Comparison of ENCODE assay signal across 21 cellular contexts in the genomic region with DNA sequence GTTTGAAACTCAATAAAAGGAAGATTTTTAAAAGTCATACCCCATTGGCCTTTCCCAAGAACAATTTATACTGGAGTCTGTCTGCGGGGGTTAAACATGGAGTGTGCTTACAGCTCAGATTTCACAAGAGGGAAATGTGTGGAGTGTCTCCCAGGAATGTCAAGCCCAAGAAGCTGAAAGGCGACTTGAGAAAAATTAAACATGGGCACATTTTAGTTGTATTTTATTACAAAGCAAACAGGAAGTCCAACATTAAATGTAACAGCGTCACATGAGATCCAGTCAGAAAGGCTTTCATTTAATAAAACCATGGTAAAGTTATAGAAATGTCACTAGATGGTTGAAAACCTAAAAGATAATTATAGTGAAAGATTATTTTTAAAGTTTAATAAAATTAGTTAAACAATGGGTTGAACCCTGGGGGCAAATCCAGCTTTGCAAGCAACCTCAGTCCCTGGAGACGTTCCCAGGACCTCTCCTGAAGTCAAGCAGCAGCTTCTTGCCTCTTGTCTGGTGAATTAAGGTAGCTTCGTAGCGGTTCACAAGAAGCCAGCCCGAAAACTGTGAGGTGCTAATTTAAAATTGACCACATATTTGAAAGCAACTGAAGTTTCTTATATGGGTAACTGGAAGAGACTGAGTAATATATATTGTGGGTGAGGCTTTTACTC.
DNase-seq lines count a peak whose midpoint lies in the region; ATAC-seq and TF ChIP-seq lines count a peak whose summit lies in the region.
"Had no signal": no experiment of that assay in that cellular context is flagged by ENCODE, and none has a peak within 500 bp of the region (broad histone marks: within the 10 kb centered on the region; RNA-seq: fewer than 3 reads in every experiment).

No MANE protein-coding gene starts in this region.

- H3K4me3 ChIP-seq in body of pancreas: no peak overlapping the region
- no peak overlapping the region for H3K4me3 ChIP-seq in left lung
- no peak overlapping the region for H3K4me3 ChIP-seq in smooth muscle cell
- H3K4me3 ChIP-seq: esophagus muscularis mucosa, ovary, vagina had no signal

- H3K4me1 Mint-ChIP-seq in activated T-helper 2 cell treated with anti-CD3 and anti-CD28 coated beads, Interferon-gamma antibody, Interleukin-2, Interleukin-4, amounts not matched to agents 10 μg/mL and 5 μg/mL and 100 μg/mL, durations not matched to agents 14 hours and 24 hours and 36 hours (ENCODE audit: low read depth): no peaks in the 10 kb centered on the region
- H3K4me1 Mint-ChIP-seq: activated CD4-positive, alpha-beta T cell treated with anti-CD3 and anti-CD28 coated beads, Interleukin-2, amount 10 ng/mL, durations not matched to agents 7 days and 5 days; memory B cell had no signal

- no peak for TF ChIP-seq POLR2A in body of pancreas (IDR thresholded peaks at IDR 0.05)

- H3K36me3 Mint-ChIP-seq in activated T-helper 2 cell treated with anti-CD3 and anti-CD28 coated beads, Interferon-gamma antibody, Interleukin-2, Interleukin-4, amounts not matched to agents 10 μg/mL and 5 μg/mL and 100 μg/mL, durations not matched to agents 14 hours and 24 hours and 36 hours (ENCODE audit: low read depth): no peaks in the 10 kb centered on the region
- H3K36me3 Mint-ChIP-seq: memory B cell had no signal

- 37 to 39% methylated on average over 7 of the region's 7 CpGs for WGBS in body of pancreas, 2 donors
- WGBS in smooth muscle cell (ENCODE audit: low lambda C conversion rate): 63% methylated on average over 7 of the region's 7 CpGs

- CTCF ChIA-PET in HEK293T (lab: Yijun Ruan, JAX): no interaction called here

- no peaks in the 10 kb centered on the region for H3F3A ChIP-seq in smooth muscle cell (ENCODE audit: low read depth)

- H3K27ac Mint-ChIP-seq in activated T-helper 2 cell treated with anti-CD3 and anti-CD28 coated beads, Interferon-gamma antibody, Interleukin-2, Interleukin-4, amounts not matched to agents 10 μg/mL and 5 μg/mL and 100 μg/mL, durations not matched to agents 14 hours and 24 hours and 36 hours: no peak overlapping the region
- H3K27ac Mint-ChIP-seq: activated CD4-positive, alpha-beta T cell treated with anti-CD3 and anti-CD28 coated beads, Interleukin-2, amount 10 ng/mL, durations not matched to agents 7 days and 5 days; activated T-cell treated with anti-CD3 and anti-CD28 coated beads, Interleukin-2, amount 50 U/mL, for 24 hours; memory B cell had no signal

- DNase-seq in HEK293T (ENCODE audit: extremely low spot score) (peak; percentile 27), body of pancreas (no peak), left lung (no peak), smooth muscle cell (lab: John Stamatoyannopoulos, UW; ENCODE audit: unreplicated experiment) (no peak), NOMO-1 (lab: John Stamatoyannopoulos, UW; ENCODE audit: unreplicated experiment in 2 of 2) (no peak)
- DNase-seq in activated T-helper 2 cell treated with anti-CD3 and anti-CD28 coated beads, Interferon-gamma antibody, Interleukin-2, Interleukin-4, amounts not matched to agents 10 μg/mL and 5 μg/mL and 100 μg/mL, durations not matched to agents 14 hours and 24 hours and 36 hours (ENCODE audit: low spot score): no peak
- DNase-seq: activated CD4-positive, alpha-beta T cell treated with anti-CD3 and anti-CD28 coated beads, Interleukin-2, amount 10 ng/mL, durations not matched to agents 7 days and 5 days; activated T-cell treated with anti-CD3 and anti-CD28 coated beads, Interleukin-2, amount 50 U/mL, for 24 hours; cortex of kidney; DMS79; GOT3; NCI-H1048; SHP77 treated with DMSO at 0.1 percent for 48 hours; stimulated activated naive CD4-positive, alpha-beta T cell; T-helper 9 cell had no signal

- H3K36me3 ChIP-seq in body of pancreas (replicated peaks in 1 of 2; ENCODE audit: insufficient read depth in 1 of 2, low read depth in 2 of 2) (no peaks in the 10 kb centered on the region), left lung (no peaks in the 10 kb centered on the region), smooth muscle cell (ENCODE audit: low read depth) (no peaks in the 10 kb centered on the region)
- H3K36me3 ChIP-seq: esophagus muscularis mucosa, ovary, vagina had no signal

- no peaks in the 10 kb centered on the region for H3K79me2 ChIP-seq in smooth muscle cell (ENCODE audit: low read depth)

- H3K27me3 Mint-ChIP-seq in activated T-helper 2 cell treated with anti-CD3 and anti-CD28 coated beads, Interferon-gamma antibody, Interleukin-2, Interleukin-4, amounts not matched to agents 10 μg/mL and 5 μg/mL and 100 μg/mL, durations not matched to agents 14 hours and 24 hours and 36 hours (ENCODE audit: low read depth): no peaks in the 10 kb centered on the region
- H3K27me3 Mint-ChIP-seq: activated CD4-positive, alpha-beta T cell treated with anti-CD3 and anti-CD28 coated beads, Interleukin-2, amount 10 ng/mL, durations not matched to agents 7 days and 5 days; activated T-cell treated with anti-CD3 and anti-CD28 coated beads, Interleukin-2, amount 50 U/mL, for 24 hours; memory B cell had no signal

- H3K27me3 ChIP-seq in body of pancreas (no peaks in the 10 kb centered on the region), left lung (no peaks in the 10 kb centered on the region), smooth muscle cell (ENCODE audit: low read depth) (no peaks in the 10 kb centered on the region)
- H3K27me3 ChIP-seq: esophagus muscularis mucosa, ovary, vagina had no signal

- H3K4me2 ChIP-seq in smooth muscle cell: peak overlapping the region; percentile 10

- no peak overlapping the region for H3K4me3 Mint-ChIP-seq in activated T-helper 2 cell treated with anti-CD3 and anti-CD28 coated beads, Interferon-gamma antibody, Interleukin-2, Interleukin-4, amounts not matched to agents 10 μg/mL and 5 μg/mL and 100 μg/mL, durations not matched to agents 14 hours and 24 hours and 36 hours (ENCODE audit: low read depth)
- H3K4me3 Mint-ChIP-seq: activated CD4-positive, alpha-beta T cell treated with anti-CD3 and anti-CD28 coated beads, Interleukin-2, amount 10 ng/mL, durations not matched to agents 7 days and 5 days; activated T-cell treated with anti-CD3 and anti-CD28 coated beads, Interleukin-2, amount 50 U/mL, for 24 hours; memory B cell had no signal

- no peaks in the 10 kb centered on the region for H3K9me3 ChIP-seq in body of pancreas
- H3K9me3 ChIP-seq in left lung: no peaks in the 10 kb centered on the region
- H3K9me3 ChIP-seq in smooth muscle cell (replicated peaks; ENCODE audit: low read depth): no peaks in the 10 kb centered on the region
- H3K9me3 ChIP-seq: esophagus muscularis mucosa, ovary, vagina had no signal

- ATAC-seq in body of pancreas: peak; percentile 12
- peak; percentile 84 for ATAC-seq in left lung
- no peak for ATAC-seq in HG02870 (IDR thresholded peaks at IDR 0.05; ENCODE audit: unreplicated experiment)

- H3K9ac ChIP-seq in smooth muscle cell (ENCODE audit: low read depth): no peak overlapping the region

- intact Hi-C loops in body of pancreas (cut with DNase I) (no loop called here), left lung (cut with DNase I) (no loop called here)
- intact Hi-C loops in activated T-helper 2 cell treated with anti-CD3 and anti-CD28 coated beads, Interferon-gamma antibody, Interleukin-2, Interleukin-4, amounts not matched to agents 10 μg/mL and 5 μg/mL and 100 μg/mL, durations not matched to agents 14 hours and 24 hours and 36 hours (cut with micrococcal nuclease): no loop called here

- H3K27ac ChIP-seq in body of pancreas (no peak overlapping the region), left lung (peak overlapping the region; percentile 63 to 77), smooth muscle cell (ENCODE audit: low read depth) (no peak overlapping the region)
- H3K27ac ChIP-seq: C4-2B, esophagus muscularis mucosa, ovary, vagina had no signal

- POLR2A ChIA-PET in HEK293T (lab: Yijun Ruan, JAX): no interaction called here

- no peaks in the 10 kb centered on the region for H4K20me1 ChIP-seq in smooth muscle cell (ENCODE audit: low read depth)

- TF ChIP-seq CTCF in body of pancreas (IDR thresholded peaks at IDR 0.05) (no peak), left lung (IDR thresholded peaks at IDR 0.05) (no peak), smooth muscle cell (IDR thresholded peaks at IDR 0.05; ENCODE audit: borderline replicate concordance, insufficient read depth, poor library complexity, severe bottlenecking) (no peak)

- peak overlapping the region; percentile 72 for H2AFZ ChIP-seq in smooth muscle cell (ENCODE audit: low read depth)

- H3K4me1 ChIP-seq in body of pancreas (no peaks in the 10 kb centered on the region), left lung (peaks cover 0 to 6% of the 10 kb centered on the region in 2 donors), smooth muscle cell (ENCODE audit: low read depth) (peaks cover 7% of the 10 kb centered on the region)
- H3K4me1 ChIP-seq: esophagus muscularis mucosa had no signal

- H3K9me3 Mint-ChIP-seq in activated T-helper 2 cell treated with anti-CD3 and anti-CD28 coated beads, Interferon-gamma antibody, Interleukin-2, Interleukin-4, amounts not matched to agents 10 μg/mL and 5 μg/mL and 100 μg/mL, durations not matched to agents 14 hours and 24 hours and 36 hours: no peaks in the 10 kb centered on the region
- H3K9me3 Mint-ChIP-seq: activated CD4-positive, alpha-beta T cell treated with anti-CD3 and anti-CD28 coated beads, Interleukin-2, amount 10 ng/mL, durations not matched to agents 7 days and 5 days; memory B cell had no signal

TF ChIP-seq in HEK293T, 16 proteins besides CTCF, POLR2A, EP300 and RAD21:
- TF ChIP-seq LEF1 (IDR thresholded peaks at IDR 0.05; ENCODE audit: borderline replicate concordance) (no peak), FOXM1 (IDR thresholded peaks at IDR 0.05; ENCODE audit: borderline replicate concordance) (no peak), HDGF (IDR thresholded peaks at IDR 0.05; ENCODE audit: borderline replicate concordance) (no peak), ELF4 (IDR thresholded peaks at IDR 0.05) (no peak), BHLHE40 (IDR thresholded peaks at IDR 0.05; ENCODE audit: borderline replicate concordance) (no peak), ARNT (IDR thresholded peaks at IDR 0.05) (no peak), PKNOX1 (IDR thresholded peaks at IDR 0.05) (no peak), TARDBP (IDR thresholded peaks at IDR 0.05) (no peak), SUZ12 (IDR thresholded peaks at IDR 0.05) (no peak), L3MBTL2 (conservative IDR thresholded peaks at IDR 0.05) (no peak), CTBP1 (IDR thresholded peaks at IDR 0.05; ENCODE audit: borderline replicate concordance) (no peak), FOXA1 (IDR thresholded peaks at IDR 0.05) (no peak), NFRKB (IDR thresholded peaks at IDR 0.05) (no peak)

Comparison
In these comparisons a context has a peak if more than half of its experiments do, and no peak if none do; other contexts are left out.
1. H3K27ac ChIP-seq: peak in left lung (2 of 2); none in body of pancreas (0 of 4) and smooth muscle cell (single experiment).